10 cellular contexts compared by ENCODE assay signal in the genomic region with DNA sequence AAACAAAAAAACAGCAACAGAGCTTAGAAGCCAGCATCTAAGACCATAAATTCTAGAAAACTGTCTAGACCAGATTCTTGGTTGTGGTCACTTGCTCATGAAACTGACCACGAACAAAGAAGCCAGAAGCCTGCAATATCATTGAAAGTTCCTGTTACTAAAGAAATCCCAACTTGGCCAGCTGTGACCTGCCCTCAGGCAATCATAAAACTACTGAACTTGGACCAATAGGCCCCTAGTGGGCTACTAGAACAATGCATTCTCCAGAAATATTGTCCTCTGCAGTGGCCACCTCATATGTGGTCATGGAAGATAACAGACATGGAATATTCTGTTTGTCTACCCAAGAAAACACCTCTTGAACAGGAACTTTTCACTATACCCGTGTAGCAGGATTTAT.
DNase-seq lines count a peak whose midpoint lies in the region; ATAC-seq, FAIRE-seq and TF ChIP-seq lines count a peak whose summit lies in the region.
"Had no signal": no experiment of that assay in that cellular context is flagged by ENCODE, and none has a peak within 500 bp of the region (broad histone marks: within the 10 kb centered on the region; RNA-seq: fewer than 3 reads in every experiment).

No MANE protein-coding gene starts in this region.

- H3K4me3 ChIP-seq in astrocyte of the cerebellum (ENCODE audit: low read depth, low read length) (no peak overlapping the region), parathyroid adenoma (ENCODE audit: low read depth, low read length) (peak overlapping the region; percentile 54), upper lobe of right lung (no peak overlapping the region)

- in situ Hi-C loops in astrocyte of the cerebellum (cut with HindIII; ENCODE audit: low sequenced_read_pairs), result no loop called here

- peaks cover 4% of the 10 kb centered on the region for H3K9me3 ChIP-seq in parathyroid adenoma (ENCODE audit: control insufficient read depth, low read length)
- no peaks in the 10 kb centered on the region for H3K9me3 ChIP-seq in upper lobe of right lung

- TF ChIP-seq CTCF in GM12873 (IDR thresholded peaks at IDR 0.05; ENCODE audit: insufficient read depth, low read depth, low read length, missing control alignments), result peak; percentile 41
- TF ChIP-seq CTCF in astrocyte of the cerebellum (IDR thresholded peaks at IDR 0.05; ENCODE audit: low read depth, low read length, missing control alignments), result peak; percentile 19
- no peak for TF ChIP-seq CTCF in parathyroid adenoma (IDR thresholded peaks at IDR 0.05)
- no peak for TF ChIP-seq CTCF in upper lobe of right lung (IDR thresholded peaks at IDR 0.05)

- peaks cover 2% of the 10 kb centered on the region for H3K4me1 ChIP-seq in parathyroid adenoma
- no peaks in the 10 kb centered on the region for H3K4me1 ChIP-seq in upper lobe of right lung

- H3K27me3 ChIP-seq in parathyroid adenoma (ENCODE audit: control insufficient read depth, insufficient read depth, low read length) (no peaks in the 10 kb centered on the region), upper lobe of right lung (no peaks in the 10 kb centered on the region)

- no peak overlapping the region for H2AFZ ChIP-seq in parathyroid adenoma

- H3K4me2 ChIP-seq in parathyroid adenoma (ENCODE audit: low read length), result peak overlapping the region; percentile 48

- intact Hi-C loops in upper lobe of right lung (cut with DNase I), result no loop called here

- ATAC-seq in upper lobe of right lung, result no peak
- ATAC-seq: natural killer cell; stimulated activated effector memory CD8-positive, alpha-beta T cell treated with anti-CD3 and anti-CD28 coated beads, Interleukin-12 subunit alpha, Interleukin-12 subunit beta, amount 100 ng/mL, for 72 hours had no signal

- no peak for FAIRE-seq in HTR-8/SVneo (lab: Jason Lieb, UNC)

- no peaks in the 10 kb centered on the region for H3K79me2 ChIP-seq in parathyroid adenoma

- H3K27ac ChIP-seq in parathyroid adenoma (peak overlapping the region; percentile 83), upper lobe of right lung (no peak overlapping the region)

- H3K9ac ChIP-seq in parathyroid adenoma, result no peak overlapping the region

- H3K36me3 ChIP-seq in parathyroid adenoma (ENCODE audit: control insufficient read depth, insufficient read depth, low read length), result no peaks in the 10 kb centered on the region
- H3K36me3 ChIP-seq in upper lobe of right lung, result no peaks in the 10 kb centered on the region

- peak; percentile 5 for DNase-seq in HTR-8/SVneo (ENCODE audit: insufficient read length, low spot score)
- DNase-seq in astrocyte of the cerebellum (ENCODE audit: low read depth), result peak; percentile 29
- no peak for DNase-seq in 8988T
- DNase-seq in NCI-H2107 (lab: John Stamatoyannopoulos, UW), result no peak
- no peak for DNase-seq in upper lobe of right lung
- DNase-seq: effector CD8-positive, alpha-beta T cell; natural killer cell had no signal

Comparison
In these comparisons a context has a peak if more than half of its experiments do, and no peak if none do; other contexts are left out.
1. CTCF ChIP-seq: peak in GM12873 (single experiment) and astrocyte of the cerebellum (single experiment); none in parathyroid adenoma (single experiment) and upper lobe of right lung (single experiment).
2. DNase-seq: peak in HTR-8/SVneo (single experiment) and astrocyte of the cerebellum (single experiment); none in 8988T (single experiment), NCI-H2107 (single experiment) and upper lobe of right lung (single experiment).